In the genomic region with DNA sequence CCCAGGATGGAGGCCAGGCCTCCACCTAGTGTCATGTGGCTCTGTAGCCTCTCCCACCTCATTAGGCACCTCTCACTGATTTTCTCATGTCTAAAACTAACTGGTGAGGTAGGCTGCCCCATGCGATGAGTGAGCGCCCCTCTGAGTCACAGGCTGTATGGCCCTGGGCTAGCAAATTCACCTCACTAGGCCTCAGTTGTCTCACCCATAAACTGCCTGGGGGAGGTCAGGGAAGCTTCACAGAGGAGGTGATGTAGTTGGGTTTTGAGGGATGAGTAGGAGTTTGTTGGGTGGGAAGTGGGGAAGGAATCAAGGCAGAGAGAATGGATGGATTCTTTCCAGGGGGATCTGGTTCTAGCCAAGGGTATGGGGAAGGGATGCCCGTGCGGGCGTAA, we compare ENCODE assay signal across 17 cellular contexts. TPM values are rescaled to one million over a fixed set of nuclear protein-coding genes. Genes with fewer than 3 reads are reported as not detected.
DNase-seq lines count a peak whose midpoint lies in the region; ATAC-seq, FAIRE-seq and TF ChIP-seq lines count a peak whose summit lies in the region.
"Had no signal": no experiment of that assay in that cellular context is flagged by ENCODE, and none has a peak within 500 bp of the region (broad histone marks: within the 10 kb centered on the region; RNA-seq: fewer than 3 reads in every experiment).

No MANE protein-coding gene starts in this region.

- H3K36me3 Mint-ChIP-seq in activated T-helper 17 cell treated with anti-CD3 and anti-CD28 coated beads, Interleukin-2, amount 50 U/mL, for 72 hours (ENCODE audit: low read depth), result no peaks in the 10 kb centered on the region
- H3K36me3 Mint-ChIP-seq: memory B cell had no signal

- in situ Hi-C loops in HepG2 (cut with HindIII; ENCODE audit: extremely low pct_ligation_motif_present, low pct_unique_long_range_greater_than_20kb) (loop anchor here (10.0 kb wide), 1 partner anchor 270 kb away; the partner anchor contains the start of gene BRD3), GM13977 (cut with MboI; ENCODE audit: low pct_unique_long_range_greater_than_20kb, low sequenced_read_pairs, unreplicated experiment) (no loop called here)

- no peaks in the 10 kb centered on the region for H3K27me3 Mint-ChIP-seq in activated T-helper 17 cell treated with anti-CD3 and anti-CD28 coated beads, Interleukin-2, amount 50 U/mL, for 72 hours
- H3K27me3 Mint-ChIP-seq: memory B cell had no signal

- ATAC-seq in HCT116 (peak; percentile 49; the same call in 1 of the 2 replicates), HepG2 (no peak), GM21737 (IDR thresholded peaks at IDR 0.05; ENCODE audit: unreplicated experiment) (no peak)
- ATAC-seq in activated T-helper 17 cell treated with anti-CD3 and anti-CD28 coated beads, Interleukin-2, amount 50 U/mL, for 72 hours (replicated peaks), result peak; percentile 58

- H3K4me3 Mint-ChIP-seq in activated T-helper 17 cell treated with anti-CD3 and anti-CD28 coated beads, Interleukin-2, amount 50 U/mL, for 72 hours, result no peak overlapping the region
- H3K4me3 Mint-ChIP-seq: memory B cell had no signal

- H3K4me1 Mint-ChIP-seq in activated T-helper 17 cell treated with anti-CD3 and anti-CD28 coated beads, Interleukin-2, amount 50 U/mL, for 72 hours, result no peaks in the 10 kb centered on the region

- H2AFZ ChIP-seq in HCT116 (ENCODE audit: low read depth, low read length, poor library complexity, severe bottlenecking), result no peak overlapping the region
- no peak overlapping the region for H2AFZ ChIP-seq in HepG2 (ENCODE audit: low read length)

- H3K4me2 ChIP-seq in HCT116 (ENCODE audit: low read length) (peak overlapping the region; percentile 43; the same call in 1 of the 2 replicates), HepG2 (ENCODE audit: low read depth, low read length) (peak overlapping the region; percentile 48)

- WGBS in HepG2 (ENCODE audit: low lambda C conversion rate), result 75% methylated on average over 5 of the region's 5 CpGs

- H3K9me3 ChIP-seq in AG04450 (ENCODE audit: control insufficient read depth, insufficient read depth, low read length) (no peaks in the 10 kb centered on the region), HCT116 (ENCODE audit: control insufficient read depth in 1 of 2, insufficient read depth in 1 of 2, low read depth in 1 of 2, low read length in 2 of 2) (no peaks in the 10 kb centered on the region), HepG2 (ENCODE audit: low read length) (no peaks in the 10 kb centered on the region)
- H3K9me3 ChIP-seq: HAP-1, ovary had no signal

- H3K27ac ChIP-seq in AG04450 (ENCODE audit: low read depth, low read length), result peak overlapping the region; percentile 11
- no peak overlapping the region for H3K27ac ChIP-seq in HCT116 (ENCODE audit: low read depth, low read length)
- peak overlapping the region; percentile 65 for H3K27ac ChIP-seq in HepG2 (ENCODE audit: extremely low read length, insufficient read depth, low read length)
- H3K27ac ChIP-seq: ovary had no signal

- POLR2A ChIA-PET in AG04450 (lab: Yijun Ruan, JAX) (no interaction called here), HCT116 (lab: Charles Lee) (no interaction called here), HepG2 (lab: Yijun Ruan, JAX) (interaction anchor here (1.4 kb wide), 1 partner anchor 15 kb away, joined by 4 read pairs; no protein-coding TSS in a partner anchor)

- DNase-seq in AG04450 (ENCODE audit: low read depth, low spot score) (no peak), HCT116 (ENCODE audit: low read depth, low spot score) (no peak), HepG2 (ENCODE audit: low spot score) (no peak), GM13977 (ENCODE audit: low spot score) (no peak), DMS79 treated with DMSO at 0.1 percent for 48 hours (lab: John Stamatoyannopoulos, UW) (no peak), NCI-H1092 (lab: John Stamatoyannopoulos, UW) (no peak)
- DNase-seq: AML-193, anterior cingulate cortex, cortex of kidney, Karpas-422, NCI-H2029, ovary had no signal

- FAIRE-seq in HepG2 (lab: Jason Lieb, UNC), result no peak

- TF ChIP-seq EP300 in HepG2 (IDR thresholded peaks at IDR 0.05; ENCODE audit: low read depth in 2 of 2, low read length in 2 of 2) (no peak), HepG2 (CRISPR knock-in tag; IDR thresholded peaks at IDR 0.05; ENCODE audit: borderline replicate concordance) (no peak)

- RAD21 ChIA-PET in HCT116 (lab: Charles Lee; ENCODE audit: low non-redundant PET in 1 of 2, low total read pairs in 2 of 2, uncharacterized antibody in 2 of 2, unreplicated experiment in 2 of 2), result no interaction called here

- TF ChIP-seq RAD21 in HCT116 (IDR thresholded peaks at IDR 0.05; ENCODE audit: low read depth), result no peak
- TF ChIP-seq RAD21 in HepG2 (CRISPR knock-in tag; IDR thresholded peaks at IDR 0.05), result no peak

- no peaks in the 10 kb centered on the region for H3K9me2 ChIP-seq in HCT116 (ENCODE audit: insufficient read depth)

- intact Hi-C loops in HCT116 (cut with micrococcal nuclease), result no loop called here
- intact Hi-C loops in HepG2 (cut with micrococcal nuclease; ENCODE audit: unreplicated experiment), result no loop called here

- 0 out of 2 replicates have a peak, but pooled peaks cover 4% of the 10 kb centered on the region for H4K20me1 ChIP-seq in HCT116 (ENCODE audit: insufficient read depth)
- peaks cover 94% of the 10 kb centered on the region for H4K20me1 ChIP-seq in HepG2 (ENCODE audit: insufficient read depth, low read length)

- TF ChIP-seq POLR2A in HCT116 (IDR thresholded peaks at IDR 0.05; ENCODE audit: borderline replicate concordance, extremely low read depth, insufficient read depth, insufficient read length) (no peak), HepG2 (IDR thresholded peaks at IDR 0.05; ENCODE audit: insufficient read depth in 1 of 2, low read depth in 2 of 2, low read length in 2 of 2) (no peak)

- H3K27me3 ChIP-seq in AG04450 (ENCODE audit: control insufficient read depth, insufficient read depth, low read length) (no peaks in the 10 kb centered on the region), HCT116 (ENCODE audit: insufficient read depth, low read length) (no peaks in the 10 kb centered on the region), HepG2 (ENCODE audit: control insufficient read depth in 1 of 2, insufficient read depth in 2 of 2, low read length in 2 of 2) (no peaks in the 10 kb centered on the region)
- H3K27me3 ChIP-seq: ovary had no signal

- H3K4me3 ChIP-seq in AG04450 (ENCODE audit: low read depth, low read length) (no peak overlapping the region), HCT116 (replicated peaks in 1 of 2; ENCODE audit: low read depth in 1 of 2, low read length in 2 of 2) (no peak overlapping the region), HepG2 (replicated peaks in 1 of 3; ENCODE audit: insufficient read depth in 1 of 3, low read depth in 2 of 3, low read length in 3 of 3) (peak overlapping the region in 1 of 3 experiments; percentile 19; a peak in 1 of 6 replicates)
- H3K4me3 ChIP-seq: HAP-1, ovary had no signal

- H3K79me2 ChIP-seq in HCT116 (ENCODE audit: insufficient read depth, low read length), result peaks cover 97% of the 10 kb centered on the region
- H3K79me2 ChIP-seq in HepG2 (ENCODE audit: insufficient read depth, low read length), result peaks cover 99% of the 10 kb centered on the region

- no peaks in the 10 kb centered on the region for H3K36me3 ChIP-seq in HCT116 (ENCODE audit: control insufficient read depth in 1 of 2, insufficient read depth in 2 of 2, low read length in 2 of 2)
- peaks cover 0 to 5% of the 10 kb centered on the region in 2 experiments; a peak in 2 of 5 replicates for H3K36me3 ChIP-seq in HepG2 (replicated peaks in 1 of 2; ENCODE audit: control insufficient read depth in 1 of 2, insufficient read depth in 2 of 2, low read length in 2 of 2)
- H3K36me3 ChIP-seq: HAP-1, ovary had no signal

- CTCF ChIA-PET in AG04450 (lab: Charles Lee) (no interaction called here), HCT116 (lab: Charles Lee) (no interaction called here), HepG2 (lab: Yijun Ruan, JAX; ENCODE audit: low intra/inter-chr PET ratio, low total read pairs) (no interaction called here)

- peak overlapping the region; percentile 52 for H3K27ac Mint-ChIP-seq in activated T-helper 17 cell treated with anti-CD3 and anti-CD28 coated beads, Interleukin-2, amount 50 U/mL, for 72 hours
- H3K27ac Mint-ChIP-seq: activated T-helper 2 cell treated with anti-CD3 and anti-CD28 coated beads, Interferon-gamma antibody, Interleukin-2, Interleukin-4, amounts not matched to agents 10 μg/mL and 5 μg/mL and 100 μg/mL, durations not matched to agents 14 hours and 24 hours and 36 hours; memory B cell had no signal

- H3K9ac ChIP-seq in HCT116 (ENCODE audit: low read length), result no peak overlapping the region
- 0 out of 2 replicates have a peak overlapping the region, but pooled peaks have one; percentile 30 for H3K9ac ChIP-seq in HepG2 (ENCODE audit: insufficient read depth, low read depth, low read length)

- no peak for TF ChIP-seq CTCF in AG04450 (IDR thresholded peaks at IDR 0.05; ENCODE audit: low read depth, low read length)
- no peak for TF ChIP-seq CTCF in HCT116 (IDR thresholded peaks at IDR 0.05 in 2 of 3, conservative IDR thresholded peaks at IDR 0.05 in 1 of 3; ENCODE audit: borderline replicate concordance in 1 of 3, insufficient read depth in 1 of 3, low read depth in 2 of 3, low read length in 2 of 3)
- no peak for TF ChIP-seq CTCF in HepG2 (CRISPR knock-in tag; IDR thresholded peaks at IDR 0.05)
- no peak for TF ChIP-seq CTCF in GM13977 (IDR thresholded peaks at IDR 0.05; ENCODE audit: extremely low read depth, insufficient read depth, missing control alignments)

- BruUV-seq in HCT116 (replicated peaks; lab: Mats Ljungman, UMichigan), result no TSS peak
- BruUV-seq in HepG2 (replicated peaks; lab: Mats Ljungman, UMichigan), result no TSS peak

- no peaks in the 10 kb centered on the region for H3K9me3 Mint-ChIP-seq in activated T-helper 17 cell treated with anti-CD3 and anti-CD28 coated beads, Interleukin-2, amount 50 U/mL, for 72 hours
- H3K9me3 Mint-ChIP-seq: activated T-helper 2 cell treated with anti-CD3 and anti-CD28 coated beads, Interferon-gamma antibody, Interleukin-2, Interleukin-4, amounts not matched to agents 10 μg/mL and 5 μg/mL and 100 μg/mL, durations not matched to agents 14 hours and 24 hours and 36 hours; memory B cell had no signal

- H3K4me1 ChIP-seq in HCT116 (ENCODE audit: control insufficient read depth in 1 of 2, insufficient read depth in 2 of 2, low read length in 2 of 2) (peaks cover 2 to 31% of the 10 kb centered on the region in 2 experiments), HepG2 (ENCODE audit: insufficient read depth, low read length) (peaks cover 99% of the 10 kb centered on the region)
- H3K4me1 ChIP-seq: HAP-1 had no signal

RNA-seq across cellular contexts. Expression of gene RXRA, which starts 8.8 kb away (rescaled TPM):
- 5.3 and 8.4 TPM in 2 replicates for polyA plus RNA-seq in AG04450 (2011; rRNA removed)
- polyA minus RNA-seq in AG04450 (2011; rRNA and poly(A)+ RNA removed), result 7.2 and 9.7 TPM in 2 replicates
- 43.9 TPM for total RNA-seq in HCT116 (2021; ENCODE audit: unreplicated experiment)
- polyA plus RNA-seq in HCT116 (2012), result 39.0 and 47.7 TPM in 2 replicates
- 10 to 100 TPM in 1 of 2 donors, 1 to 10 TPM in 1; 4.2 to 41.6 TPM for total RNA-seq in activated T-helper 17 cell treated with anti-CD3 and anti-CD28 coated beads, Interleukin-2, amount 50 U/mL, for 72 hours
- total RNA-seq in HepG2 (2016; rRNA removed; fragmentation: Illumina TruSeq; extraction: Trizol), result 19.2 and 29.2 TPM in 2 replicates
- 24.1 and 24.5 TPM in 2 replicates for total RNA-seq in HepG2 (2016; cell fraction: cytosol; rRNA removed; fragmentation: Illumina TruSeq; extraction: Trizol; ENCODE audit: low read depth)
- total RNA-seq in HepG2 (2016; cell fraction: insoluble cytoplasmic fraction; rRNA removed; fragmentation: Illumina TruSeq; extraction: Trizol), result 16.2 and 29.2 TPM in 2 replicates
- 50.6 and 51.0 TPM in 2 replicates for total RNA-seq in HepG2 (2016; cell fraction: membrane; rRNA removed; fragmentation: Illumina TruSeq; extraction: Trizol)
- total RNA-seq in HepG2 (2016; cell fraction: nucleus; rRNA removed; fragmentation: Illumina TruSeq; extraction: Trizol), result 14.5 and 14.9 TPM in 2 replicates
- 18.9 and 23.8 TPM in 2 replicates for polyA plus RNA-seq in HepG2 (2011; rRNA removed)
- 20.3 and 28.6 TPM in 2 replicates for polyA plus RNA-seq in HepG2 (2011; cell fraction: cytosol; rRNA removed)
- polyA plus RNA-seq in HepG2 (2011; cell fraction: nucleus; rRNA removed), result 25.5 and 28.6 TPM in 2 replicates
- 42.6 and 48.4 TPM in 2 replicates for polyA plus RNA-seq in HepG2 (2012)
- polyA plus RNA-seq in HepG2 (2016; cell fraction: cytosol; fragmentation: Illumina TruSeq; extraction: Trizol; ENCODE audit: low read depth), result 68.3 and 74.3 TPM in 2 replicates
- 28.2 and 39.1 TPM in 2 replicates for polyA plus RNA-seq in HepG2 (2016; cell fraction: insoluble cytoplasmic fraction; fragmentation: Illumina TruSeq; extraction: Trizol; ENCODE audit: low read depth)
- polyA plus RNA-seq in HepG2 (2016; cell fraction: membrane; fragmentation: Illumina TruSeq; extraction: Trizol; ENCODE audit: low read depth), result 81.0 and 95.6 TPM in 2 replicates
- polyA plus RNA-seq in HepG2 (2016; cell fraction: nucleus; fragmentation: Illumina TruSeq; extraction: Trizol; ENCODE audit: insufficient read depth, low read depth), result 27.8 and 30.7 TPM in 2 replicates
- 26.4 and 69.1 TPM in 2 replicates for polyA minus RNA-seq in HepG2 (2011; rRNA and poly(A)+ RNA removed; ENCODE audit: low replicate concordance)
- polyA minus RNA-seq in HepG2 (2011; cell fraction: cytosol; rRNA and poly(A)+ RNA removed), result 27.2 and 30.5 TPM in 2 replicates
- polyA minus RNA-seq in HepG2 (2011; cell fraction: nucleus; rRNA and poly(A)+ RNA removed), result 13.6 and 15.8 TPM in 2 replicates

Comparison
In these comparisons a context has a peak if more than half of its experiments do, and no peak if none do; other contexts are left out.
1. ATAC-seq: peak in HCT116 (single experiment) and activated T-helper 17 cell treated with anti-CD3 and anti-CD28 coated beads, Interleukin-2, amount 50 U/mL, for 72 hours (single experiment); none in HepG2 (single experiment) and GM21737 (single experiment).